Comparison of ENCODE assay signal across 8 cellular contexts in genomic region chr15:88911766-88912118, GRCh38. TPM values are rescaled to one million over a fixed set of nuclear protein-coding genes. Genes with fewer than 3 reads are reported as not detected.
DNase-seq lines count a peak whose midpoint lies in the region; ATAC-seq and TF ChIP-seq lines count a peak whose summit lies in the region.

No MANE protein-coding gene starts in this region.

- H3K4me1 ChIP-seq in CD8-positive, alpha-beta memory T cell (ENCODE audit: insufficient read depth, low read length) = peaks cover 11% of the 10 kb centered on the region
- peaks cover 4 to 19% of the 10 kb centered on the region in 2 donors for H3K4me1 ChIP-seq in neuronal stem cell (ENCODE audit: control insufficient read depth in 2 of 2, insufficient read depth in 1 of 2, low read depth in 1 of 2, low read length in 2 of 2)

- no peak for TF ChIP-seq CTCF in epithelial cell of proximal tubule (conservative IDR thresholded peaks at IDR 0.05; ENCODE audit: low read depth, low read length)

- no CpG with 5 or more reads among the region's 5 CpGs for WGBS in neuronal stem cell (ENCODE audit: extremely low coverage in 2 of 2, insufficient read length in 2 of 2, insufficient replicate concordance in 1 of 2), 2 donors

- no peak overlapping the region for H3K4me3 ChIP-seq in CD8-positive, alpha-beta memory T cell (ENCODE audit: low read length)
- H3K4me3 ChIP-seq in epithelial cell of proximal tubule (ENCODE audit: low read depth, low read length) (peak overlapping the region; percentile 77), neuronal stem cell (ENCODE audit: low read length in 2 of 2) (peak overlapping the region; percentile 73 to 79)

- H2AK5ac ChIP-seq in neuronal stem cell (ENCODE audit: low read depth, low read length) = no peak overlapping the region

- peaks cover 0 to 3% of the 10 kb centered on the region in 2 donors for H3K27me3 Mint-ChIP-seq in CD8-positive, alpha-beta memory T cell

- no peaks in the 10 kb centered on the region for H3K27me3 ChIP-seq in CD8-positive, alpha-beta memory T cell (ENCODE audit: insufficient read depth, low read length, poor library complexity, severe bottlenecking)
- no peaks in the 10 kb centered on the region for H3K27me3 ChIP-seq in neuronal stem cell (ENCODE audit: control insufficient read depth in 3 of 3, insufficient read depth in 3 of 3, low read depth in 1 of 3, low read length in 3 of 3)

- H2BK12ac ChIP-seq in neuronal stem cell (ENCODE audit: low read length) = no peak overlapping the region

- H2AFZ ChIP-seq in neuronal stem cell (ENCODE audit: low read length) = no peak overlapping the region

- H2BK15ac ChIP-seq in neuronal stem cell (ENCODE audit: low read length) = no peak overlapping the region

- H2BK5ac ChIP-seq in neuronal stem cell (ENCODE audit: low read length) = no peak overlapping the region

- no peaks in the 10 kb centered on the region for H3K36me3 ChIP-seq in CD8-positive, alpha-beta memory T cell (ENCODE audit: insufficient read depth, low read length)
- peaks cover 15 to 46% of the 10 kb centered on the region in 2 donors for H3K36me3 ChIP-seq in neuronal stem cell (replicated peaks in 1 of 2; ENCODE audit: control insufficient read depth in 2 of 2, insufficient read depth in 2 of 2, low read length in 2 of 2)

- POLR2A ChIA-PET in CD8-positive, alpha-beta memory T cell (lab: Charles Lee) = interaction anchor here (0.7 kb wide), 1 partner anchor 107 kb away, joined by 6 read pairs; no protein-coding TSS in a partner anchor

- no peak for DNase-seq in CD8-positive, alpha-beta memory T cell
- DNase-seq in NCI-H524 (lab: John Stamatoyannopoulos, UW) (peak; percentile 68 to 75), epithelial cell of proximal tubule (ENCODE audit: low read depth) (no peak), neuronal stem cell (ENCODE audit: low spot score) (no peak), NCI-H146 treated with DMSO at 0.1 percent for 48 hours (lab: John Stamatoyannopoulos, UW; ENCODE audit: unreplicated experiment) (no peak), epidermal melanocyte (ENCODE audit: insufficient read length, low spot score) (no peak)
- no peak for DNase-seq in NK-92 treated with Interleukin-12 subunit alpha and Interleukin-12 subunit beta, amount 100 ng/mL, for 24 hours (lab: John Stamatoyannopoulos, UW)

- H3K14ac ChIP-seq in neuronal stem cell (ENCODE audit: low read length) = no peak overlapping the region

- H3K79me1 ChIP-seq in neuronal stem cell (ENCODE audit: low read depth, low read length) = peaks cover 5% of the 10 kb centered on the region

- no peak overlapping the region for H4K8ac ChIP-seq in neuronal stem cell (ENCODE audit: low read depth, low read length)

- no peak overlapping the region for H3K9ac ChIP-seq in neuronal stem cell (ENCODE audit: low read depth, low read length, poor library complexity)

- no peak overlapping the region for H4K91ac ChIP-seq in neuronal stem cell (ENCODE audit: low read depth, low read length, poor library complexity)

- H3K9me3 ChIP-seq in CD8-positive, alpha-beta memory T cell (ENCODE audit: low read length) = no peaks in the 10 kb centered on the region
- H3K9me3 ChIP-seq in neuronal stem cell (replicated peaks in 1 of 2; ENCODE audit: control insufficient read depth in 2 of 2, insufficient read depth in 1 of 2, low read depth in 1 of 2, low read length in 2 of 2) = no peaks in the 10 kb centered on the region

- no peak overlapping the region for H3K27ac ChIP-seq in CD8-positive, alpha-beta memory T cell (ENCODE audit: low read depth, low read length)
- H3K27ac ChIP-seq in neuronal stem cell (replicated peaks; ENCODE audit: low read length) = no peak overlapping the region

- H3K9me3 Mint-ChIP-seq in CD8-positive, alpha-beta memory T cell = peaks cover 0 to 2% (median 0%) of the 10 kb centered on the region in 5 donors

- CTCF ChIA-PET in CD8-positive, alpha-beta memory T cell (lab: Charles Lee) = interaction anchor here (0.7 to 1.3 kb wide), 2 partner anchors 146 to 447 kb away, joined by 3 to 4 read pairs; no protein-coding TSS in a partner anchor

- no peak overlapping the region for H3K4ac ChIP-seq in neuronal stem cell (ENCODE audit: low read length)

- peaks cover 25 to 46% (median 27%) of the 10 kb centered on the region in 3 donors for H3K4me1 Mint-ChIP-seq in CD8-positive, alpha-beta memory T cell

- H2BK120ac ChIP-seq in neuronal stem cell (ENCODE audit: low read depth, low read length) = no peak overlapping the region

- no peak overlapping the region for H3K18ac ChIP-seq in neuronal stem cell (ENCODE audit: low read length)

- no peak for ATAC-seq in GM18502 (IDR thresholded peaks at IDR 0.05; ENCODE audit: poor library complexity, unreplicated experiment)

- peaks cover 0 to 20% (median 2%) of the 10 kb centered on the region in 3 donors for H3K36me3 Mint-ChIP-seq in CD8-positive, alpha-beta memory T cell

- H3K4me3 Mint-ChIP-seq in CD8-positive, alpha-beta memory T cell = peak overlapping the region; percentile 51 to 99 (median 96)

- H3K27ac Mint-ChIP-seq in CD8-positive, alpha-beta memory T cell = peak overlapping the region in 6 of 8 donors; percentile 32 to 83 (median 74)

- no peak overlapping the region for H3K23ac ChIP-seq in neuronal stem cell (ENCODE audit: low read depth, low read length, poor library complexity)

- H3K4me2 ChIP-seq in neuronal stem cell (ENCODE audit: insufficient read depth, low read length, poor library complexity, severe bottlenecking) = peak overlapping the region; percentile 64

RNA-seq across cellular contexts. Expression of gene MFGE8, which starts 1.4 kb away (rescaled TPM):
- total RNA-seq in CD8-positive, alpha-beta memory T cell = 10 to 100 TPM; 23.0 to 27.1 TPM
- polyA plus RNA-seq in CD8-positive, alpha-beta memory T cell = 9.6 TPM
- 68.9 and 135 TPM in 2 replicates for total RNA-seq in epithelial cell of proximal tubule
- polyA plus RNA-seq in neuronal stem cell (2013, experiment 1 of 2) = 104 TPM
- polyA plus RNA-seq in neuronal stem cell (2013, experiment 2 of 2) = 101 TPM

RNA-seq across cellular contexts. Expression of gene HAPLN3, which starts 16.4 kb away (rescaled TPM):
- 10 to 100 TPM; 32.2 to 32.3 TPM for total RNA-seq in CD8-positive, alpha-beta memory T cell
- 24.6 TPM for polyA plus RNA-seq in CD8-positive, alpha-beta memory T cell
- 21.9 and 25.3 TPM in 2 replicates for total RNA-seq in epithelial cell of proximal tubule
- 14.9 TPM for polyA plus RNA-seq in neuronal stem cell (2013, experiment 1 of 2)
- 14.3 TPM for polyA plus RNA-seq in neuronal stem cell (2013, experiment 2 of 2)

Comparison
In these comparisons a context has a peak if more than half of its experiments do, and no peak if none do; other contexts are left out.
1. DNase-seq: peak in NCI-H524 (2 of 2); none in CD8-positive, alpha-beta memory T cell (0 of 5), epithelial cell of proximal tubule (single experiment), neuronal stem cell (single experiment), NCI-H146 treated with DMSO at 0.1 percent for 48 hours (single experiment), NK-92 treated with Interleukin-12 subunit alpha and Interleukin-12 subunit beta, amount 100 ng/mL, for 24 hours (single experiment) and epidermal melanocyte (single experiment).